32 cellular contexts compared by ENCODE assay signal in genomic region chr1:53214541-53214940, GRCh38.
"Had no signal": no experiment of that assay in that cellular context is flagged by ENCODE, and none has a peak within 500 bp of the region (broad histone marks: within the 10 kb centered on the region; RNA-seq: fewer than 3 reads in every experiment).

No MANE protein-coding gene starts in this region.

- H3K27ac Mint-ChIP-seq: activated CD4-positive, alpha-beta memory T cell treated with anti-CD3 and anti-CD28 coated beads, Interleukin-2, amount 10 ng/mL, durations not matched to agents 7 days and 5 days; activated naive CD4-positive, alpha-beta T cell treated with anti-CD3 and anti-CD28 coated beads, Interleukin-2, amount 50 U/mL, for 24 hours; natural killer cell treated with Interleukin-12 subunit alpha and Interleukin-12 subunit beta and Interleukin-15 and Interleukin-18, amount 100 ng/mL, for 72 hours; T-helper 1 cell treated with Interleukin-12 subunit alpha and Interleukin-12 subunit beta and Interleukin-4 antibody, amounts not matched to agents 30 μg/mL and 1 μg/mL, for 36 hours had no signal

- H3K36me3 ChIP-seq: ovary had no signal

- H3K4me3 Mint-ChIP-seq: activated CD4-positive, alpha-beta memory T cell treated with anti-CD3 and anti-CD28 coated beads, Interleukin-2, amount 10 ng/mL, durations not matched to agents 7 days and 5 days; activated naive CD4-positive, alpha-beta T cell treated with anti-CD3 and anti-CD28 coated beads, Interleukin-2, amount 50 U/mL, for 24 hours; central memory CD8-positive, alpha-beta T cell; natural killer cell treated with Interleukin-12 subunit alpha and Interleukin-12 subunit beta and Interleukin-15 and Interleukin-18, amount 100 ng/mL, for 72 hours; T-helper 1 cell treated with Interleukin-12 subunit alpha and Interleukin-12 subunit beta and Interleukin-4 antibody, amounts not matched to agents 30 μg/mL and 1 μg/mL, for 36 hours had no signal

- H3K9me3 ChIP-seq: esophagus squamous epithelium, heart right ventricle, left lung, lower lobe of right lung, mucosa of descending colon, ovary, psoas muscle, SK-N-SH, spleen, upper lobe of left lung, vagina had no signal

- H3K4me3 ChIP-seq: esophagus squamous epithelium, heart right ventricle, left lung, lower lobe of right lung, mucosa of descending colon, ovary, psoas muscle, spleen, upper lobe of left lung, vagina had no signal

- H3K9me3 Mint-ChIP-seq: activated CD4-positive, alpha-beta memory T cell treated with anti-CD3 and anti-CD28 coated beads, Interleukin-2, amount 10 ng/mL, durations not matched to agents 7 days and 5 days; activated naive CD4-positive, alpha-beta T cell treated with anti-CD3 and anti-CD28 coated beads, Interleukin-2, amount 50 U/mL, for 24 hours; central memory CD8-positive, alpha-beta T cell; natural killer cell treated with Interleukin-12 subunit alpha and Interleukin-12 subunit beta and Interleukin-15 and Interleukin-18, amount 100 ng/mL, for 72 hours; T-helper 1 cell treated with Interleukin-12 subunit alpha and Interleukin-12 subunit beta and Interleukin-4 antibody, amounts not matched to agents 30 μg/mL and 1 μg/mL, for 36 hours had no signal

- H3K27me3 Mint-ChIP-seq: activated CD4-positive, alpha-beta memory T cell treated with anti-CD3 and anti-CD28 coated beads, Interleukin-2, amount 10 ng/mL, durations not matched to agents 7 days and 5 days; activated naive CD4-positive, alpha-beta T cell treated with anti-CD3 and anti-CD28 coated beads, Interleukin-2, amount 50 U/mL, for 24 hours; central memory CD8-positive, alpha-beta T cell; natural killer cell treated with Interleukin-12 subunit alpha and Interleukin-12 subunit beta and Interleukin-15 and Interleukin-18, amount 100 ng/mL, for 72 hours had no signal

- H3K27ac ChIP-seq: epithelial cell of prostate, esophagus squamous epithelium, heart right ventricle, left lung, lower lobe of right lung, ovary, psoas muscle, spleen, upper lobe of left lung, vagina, VCaP had no signal

- H3K27me3 ChIP-seq: esophagus squamous epithelium, heart right ventricle, left lung, ovary, spleen, upper lobe of left lung, vagina had no signal

- H3K4me2 ChIP-seq: SK-N-SH had no signal

- FAIRE-seq: bronchial epithelial cell, colon, endometrium, TTC549 had no signal

- ATAC-seq: activated CD4-positive, CD25-positive, alpha-beta regulatory T cell treated with anti-CD3 and anti-CD28 coated beads, Interleukin-2, amount 50 U/mL, for 24 hours; heart right ventricle; left lung; lower lobe of right lung; mucosa of descending colon; natural killer cell treated with Interleukin-12 subunit alpha and Interleukin-12 subunit beta and Interleukin-15 and Interleukin-18, amount 100 ng/mL, for 72 hours; psoas muscle; stimulated activated naive CD8-positive, alpha-beta T cell treated with anti-CD3 and anti-CD28 coated beads, Interleukin-15, Interleukin-2, amounts not matched to agents 100 U/mL and 50 U/mL, for 24 hours had no signal

- DNase-seq: activated CD4-positive, alpha-beta memory T cell treated with anti-CD3 and anti-CD28 coated beads, Interleukin-2, amount 10 ng/mL, durations not matched to agents 7 days and 5 days; activated CD4-positive, alpha-beta T cell treated with anti-CD3 and anti-CD28 coated beads for 48 hours; activated gamma-delta T cell; effector CD8-positive, alpha-beta T cell; esophagus squamous epithelium; foreskin melanocyte; heart right ventricle; kidney glomerular epithelial cell; left lung; lower lobe of right lung; mesendoderm; mucosa of descending colon; ovary; psoas muscle; SK-N-SH; spleen; stimulated activated naive CD8-positive, alpha-beta T cell treated with anti-CD3 and anti-CD28 coated beads, Interleukin-15, Interleukin-2, amounts not matched to agents 100 U/mL and 50 U/mL, for 24 hours; SW 1271; T-helper 9 cell; upper lobe of left lung had no signal

- H3K9ac ChIP-seq: SK-N-SH had no signal
